19 cellular contexts compared by ENCODE assay signal in the genomic region with DNA sequence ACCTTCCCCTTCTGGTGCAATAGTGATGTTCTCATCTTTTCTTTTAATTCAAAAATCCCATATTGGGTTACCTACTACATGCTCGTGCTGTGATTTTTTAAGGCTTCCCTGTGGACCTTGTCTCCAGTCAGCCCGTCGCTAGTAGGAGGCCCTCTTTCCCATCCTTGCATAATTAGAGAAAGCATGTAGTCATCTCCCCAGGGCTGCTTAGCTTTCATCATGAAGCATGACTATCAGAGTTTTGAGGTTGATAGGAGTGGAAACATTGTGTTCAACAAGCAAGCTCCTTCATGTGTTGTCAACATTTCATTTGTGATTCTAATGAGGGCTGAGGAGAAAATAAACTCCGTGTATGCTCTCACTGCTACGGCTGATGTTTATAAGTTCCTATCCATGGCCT. TPM values are rescaled to one million over a fixed set of nuclear protein-coding genes. Genes with fewer than 3 reads are reported as not detected.
A peak's percentile ranks its signal among the peaks of the same experiment; 100 is the strongest.
DNase-seq lines count a peak whose midpoint lies in the region; ATAC-seq and TF ChIP-seq lines count a peak whose summit lies in the region.
"Had no signal": no experiment of that assay in that cellular context is flagged by ENCODE, and none has a peak within 500 bp of the region (broad histone marks: within the 10 kb centered on the region; RNA-seq: fewer than 3 reads in every experiment).

No MANE protein-coding gene starts in this region.

- intact Hi-C loops in gastrocnemius medialis (cut with DNase I; ENCODE audit: low total_unique reads): no loop called here

- H3K27ac ChIP-seq in gastrocnemius medialis: no peak overlapping the region
- H3K27ac ChIP-seq: C4-2B, PC-9, SJSA1 had no signal

- TF ChIP-seq POLR2A in gastrocnemius medialis (IDR thresholded peaks at IDR 0.05): no peak

- H3K4me3 ChIP-seq in choroid plexus epithelial cell (ENCODE audit: low read depth, low read length): no peak overlapping the region
- H3K4me3 ChIP-seq in gastrocnemius medialis: no peak overlapping the region
- H3K4me3 ChIP-seq: PC-9, SJSA1 had no signal

- no peaks in the 10 kb centered on the region for H3K27me3 ChIP-seq in gastrocnemius medialis
- H3K27me3 ChIP-seq: SJSA1 had no signal

- ATAC-seq in HG03354 (IDR thresholded peaks at IDR 0.05; ENCODE audit: poor library complexity, severe bottlenecking, unreplicated experiment) (no peak), gastrocnemius medialis (no peak)

- TF ChIP-seq CTCF in choroid plexus epithelial cell (conservative IDR thresholded peaks at IDR 0.05; ENCODE audit: low read depth, low read length) (no peak), gastrocnemius medialis (IDR thresholded peaks at IDR 0.05 in 4 of 5, conservative IDR thresholded peaks at IDR 0.05 in 1 of 5) (no peak)

- no peaks in the 10 kb centered on the region for H3K9me3 ChIP-seq in gastrocnemius medialis
- H3K9me3 ChIP-seq: SJSA1 had no signal

- DNase-seq in LHCN-M2 (ENCODE audit: low read depth) (peak; percentile 43), choroid plexus epithelial cell (ENCODE audit: low read depth) (peak; percentile 36), fibroblast of the conjunctiva (ENCODE audit: low read depth) (peak; percentile 12), stromal cell of bone marrow (ENCODE audit: low read depth) (peak; percentile 70), gastrocnemius medialis (no peak)
- no peak for DNase-seq in activated CD4-positive, alpha-beta T cell treated with anti-CD3 and anti-CD28 coated beads, Interleukin-2, amount 50 U/mL, for 48 hours
- DNase-seq: DMS79, H7, HFFc6, Kasumi-1, MM.1S, NCI-H1105 treated with DMSO at 0.1 percent for 48 hours, NCI-H187, NCI-H526, PC-9 had no signal

- in situ Hi-C loops in gastrocnemius medialis (cut with MboI; ENCODE audit: low sequenced_read_pairs in 4 of 4): no loop called here

- H3K36me3 ChIP-seq in gastrocnemius medialis: no peaks in the 10 kb centered on the region
- H3K36me3 ChIP-seq: SJSA1 had no signal

- peaks cover 0 to 32% of the 10 kb centered on the region in 2 donors for H3K4me1 ChIP-seq in gastrocnemius medialis
- H3K4me1 ChIP-seq: SJSA1 had no signal

RNA-seq across cellular contexts. Expression of a gene that starts 8.7 kb away (rescaled TPM):
- total RNA-seq in LHCN-M2 (2014; rRNA removed) (not detected in 2 replicates), gastrocnemius medialis (not detected)
- polyA plus RNA-seq in LHCN-M2 (2012): not detected
- total RNA-seq: H7, HFFc6, PC-9, SJSA1 had no signal
- polyA plus RNA-seq: IgD-negative memory B cell had no signal

Comparison
In these comparisons a context has a peak if more than half of its experiments do, and no peak if none do; other contexts are left out.
1. DNase-seq: peak in LHCN-M2 (single experiment), choroid plexus epithelial cell (single experiment), fibroblast of the conjunctiva (single experiment) and stromal cell of bone marrow (single experiment); none in gastrocnemius medialis (0 of 2) and activated CD4-positive, alpha-beta T cell treated with anti-CD3 and anti-CD28 coated beads, Interleukin-2, amount 50 U/mL, for 48 hours (0 of 2).